Comparison of ENCODE assay signal across 19 cellular contexts in genomic region chr2:190677255-190677654, GRCh38.
"Had no signal": no experiment of that assay in that cellular context is flagged by ENCODE, and none has a peak within 500 bp of the region (broad histone marks: within the 10 kb centered on the region; RNA-seq: fewer than 3 reads in every experiment).

No MANE protein-coding gene starts in this region.

- H3K4me1 ChIP-seq: suprapubic skin had no signal

- DNase-seq: activated CD4-positive, alpha-beta T cell treated with anti-CD3 and anti-CD28 coated beads for 1 hour; activated CD8-positive, alpha-beta memory T cell treated with anti-CD3 and anti-CD28 coated beads for 24 hours; activated gamma-delta T cell; amniotic stem cell; central memory CD4-positive, alpha-beta T cell; effector CD4-positive, alpha-beta T cell; hippocampal formation; kidney; left lung; right lobe of liver; T-cell had no signal

- H3K4me2 ChIP-seq: smooth muscle cell had no signal

- H3K4me3 Mint-ChIP-seq: neural crest cell; stimulated activated naive CD8-positive, alpha-beta T cell treated with anti-CD3 and anti-CD28 coated beads, Interleukin-15, Interleukin-2, amounts not matched to agents 100 ng/mL and 50 ng/mL, for 24 hours; T-cell; type B pancreatic cell had no signal

- ATAC-seq: left lung, right lobe of liver, T-cell had no signal

- H3K4me3 ChIP-seq: coronary artery, esophagus muscularis mucosa, left lung, right lobe of liver, smooth muscle cell, suprapubic skin had no signal

- H3K9me3 Mint-ChIP-seq: neural crest cell; stimulated activated naive CD8-positive, alpha-beta T cell treated with anti-CD3 and anti-CD28 coated beads, Interleukin-15, Interleukin-2, amounts not matched to agents 100 ng/mL and 50 ng/mL, for 24 hours; T-cell had no signal

- H3K27ac ChIP-seq: coronary artery, esophagus muscularis mucosa, left lung, right lobe of liver, suprapubic skin, VCaP had no signal

- H3K27me3 ChIP-seq: esophagus muscularis mucosa, left lung, right lobe of liver, suprapubic skin had no signal

- H3K9me3 ChIP-seq: esophagus muscularis mucosa, left lung, right lobe of liver, suprapubic skin had no signal

- H3K27me3 Mint-ChIP-seq: stimulated activated naive CD8-positive, alpha-beta T cell treated with anti-CD3 and anti-CD28 coated beads, Interleukin-15, Interleukin-2, amounts not matched to agents 100 ng/mL and 50 ng/mL, for 24 hours; T-cell; type B pancreatic cell had no signal

- H3K27ac Mint-ChIP-seq: T-cell, type B pancreatic cell had no signal
